ENCODE assay signal across 8 cellular contexts in the genomic region with DNA sequence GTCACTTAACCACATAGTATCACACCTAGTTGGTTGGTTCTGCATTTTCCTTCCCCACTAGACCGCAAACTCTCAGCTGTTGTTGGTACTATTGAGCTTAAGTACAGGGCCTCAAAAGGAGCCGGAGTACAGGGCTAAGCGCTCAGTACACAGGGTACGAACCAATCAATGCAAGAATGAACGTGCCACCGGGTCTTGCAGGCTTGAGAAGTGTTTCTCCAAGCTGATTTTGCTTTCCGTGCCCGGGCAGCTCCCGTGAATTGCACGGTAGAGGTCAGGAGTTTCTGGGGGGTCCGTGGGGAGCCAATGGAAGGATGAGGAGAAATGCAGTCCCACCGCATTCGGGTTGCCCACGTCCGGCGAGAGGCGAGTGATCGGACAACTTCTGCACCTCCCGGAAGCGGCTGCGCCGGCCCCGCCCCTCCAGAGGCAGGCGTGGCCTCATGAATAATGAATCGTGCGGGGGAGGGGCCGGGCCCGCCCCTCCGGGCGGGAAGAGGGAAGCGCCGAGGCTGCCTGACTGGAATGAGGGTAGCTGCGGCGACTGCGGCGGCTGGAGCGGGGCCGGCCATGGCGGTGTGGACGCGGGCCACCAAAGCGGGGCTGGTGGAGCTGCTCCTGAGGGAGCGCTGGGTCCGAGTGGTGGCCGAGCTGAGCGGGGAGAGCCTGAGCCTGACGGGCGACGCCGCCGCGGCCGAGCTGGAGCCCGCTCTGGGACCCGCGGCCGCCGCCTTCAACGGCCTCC. TPM values are rescaled to one million over a fixed set of nuclear protein-coding genes. Genes with fewer than 3 reads are reported as not detected.
DNase-seq lines count a peak whose midpoint lies in the region; ATAC-seq, FAIRE-seq and TF ChIP-seq lines count a peak whose summit lies in the region.

A gene (plus strand): TSS at position 523 of the 745 bp plus-strand sequence. CDS start 3 bp downstream, at position 526.

- H3K36me3 ChIP-seq in psoas muscle (ENCODE audit: insufficient read depth in 1 of 2, low read depth in 1 of 2) (no peaks in the 10 kb centered on the region), uterus (no peaks in the 10 kb centered on the region)

- no peak; the same call in none of the 2 replicates for TF ChIP-seq POLR2A in GM12891 (IDR thresholded peaks at IDR 0.05; ENCODE audit: low read depth, low read length)
- TF ChIP-seq POLR2A in uterus (IDR thresholded peaks at IDR 0.05): peak; percentile 96 to 98

- peak; percentile 74 for DNase-seq in GM12891 (ENCODE audit: insufficient read length, low spot score)
- DNase-seq in NCI-H128 (lab: John Stamatoyannopoulos, UW; ENCODE audit: unreplicated experiment): peak; percentile 48
- DNase-seq in left ventricle myocardium superior: peak; percentile 97
- peak; percentile 93 to 96 for DNase-seq in psoas muscle
- peak; percentile 92 for DNase-seq in uterus

- H3K4me3 Mint-ChIP-seq in T-helper 1 cell treated with Interleukin-12 subunit alpha and Interleukin-12 subunit beta and Interleukin-4 antibody, amounts not matched to agents 30 μg/mL and 1 μg/mL, for 36 hours: peak within 1 kb of the TSS; percentile 96

- peaks cover 35% of the 10 kb centered on the region for H3K4me1 Mint-ChIP-seq in T-helper 1 cell treated with Interleukin-12 subunit alpha and Interleukin-12 subunit beta and Interleukin-4 antibody, amounts not matched to agents 30 μg/mL and 1 μg/mL, for 36 hours (ENCODE audit: low read depth)

- FAIRE-seq in GM12891 (lab: Jason Lieb, UNC): peak; percentile 92

- TF ChIP-seq CTCF in psoas muscle (IDR thresholded peaks at IDR 0.05) (no peak), uterus (IDR thresholded peaks at IDR 0.05) (no peak)

- H3K27me3 Mint-ChIP-seq in T-helper 1 cell treated with Interleukin-12 subunit alpha and Interleukin-12 subunit beta and Interleukin-4 antibody, amounts not matched to agents 30 μg/mL and 1 μg/mL, for 36 hours (ENCODE audit: low read depth): no peaks in the 10 kb centered on the region

- H3K9me3 ChIP-seq in psoas muscle (no peaks in the 10 kb centered on the region), uterus (no peaks in the 10 kb centered on the region)

- H3K27me3 ChIP-seq in psoas muscle (ENCODE audit: insufficient read depth in 3 of 3, low read length in 2 of 3) (no peaks in the 10 kb centered on the region), uterus (no peaks in the 10 kb centered on the region)

- peak within 1 kb of the TSS; percentile 66 for H3K27ac ChIP-seq in angular gyrus (ENCODE audit: low read depth, low read length)
- peak within 1 kb of the TSS; percentile 80 for H3K27ac ChIP-seq in psoas muscle
- H3K27ac ChIP-seq in uterus: peak within 1 kb of the TSS; percentile 89 to 95

- H3K4me1 ChIP-seq in psoas muscle (peaks cover 26% of the 10 kb centered on the region), uterus (peaks cover 0 to 5% of the 10 kb centered on the region in 2 donors)

- H3K4me3 ChIP-seq in psoas muscle: peak within 1 kb of the TSS; percentile 82
- peak within 1 kb of the TSS; percentile 67 to 97 for H3K4me3 ChIP-seq in uterus

- WGBS in psoas muscle, 3 donors: 0 to 1% (median 1%) methylated on average over 39 to 59 of the region's 59 CpGs

- H3K36me3 Mint-ChIP-seq in T-helper 1 cell treated with Interleukin-12 subunit alpha and Interleukin-12 subunit beta and Interleukin-4 antibody, amounts not matched to agents 30 μg/mL and 1 μg/mL, for 36 hours (ENCODE audit: low read depth): peaks cover 7% of the 10 kb centered on the region

- no peaks in the 10 kb centered on the region for H3K9me3 Mint-ChIP-seq in T-helper 1 cell treated with Interleukin-12 subunit alpha and Interleukin-12 subunit beta and Interleukin-4 antibody, amounts not matched to agents 30 μg/mL and 1 μg/mL, for 36 hours

- peak within 1 kb of the TSS; percentile 99 for H3K27ac Mint-ChIP-seq in T-helper 1 cell treated with Interleukin-12 subunit alpha and Interleukin-12 subunit beta and Interleukin-4 antibody, amounts not matched to agents 30 μg/mL and 1 μg/mL, for 36 hours

- ATAC-seq in HG02642 (IDR thresholded peaks at IDR 0.05; ENCODE audit: poor library complexity, unreplicated experiment) (peak; percentile 85), left ventricle myocardium superior (peak; percentile 98), psoas muscle (peak; percentile 96 to 97 (median 96))

- intact Hi-C loops in left ventricle myocardium superior (cut with micrococcal nuclease) (no loop called here), psoas muscle (cut with DNase I) (loop anchor here (5.0 to 10.0 kb wide), 2 partner anchors 88 to 100 kb away; no protein-coding TSS in a partner anchor), uterus (cut with DNase I; ENCODE audit: low total_unique reads) (no loop called here)

TF ChIP-seq in GM12891, 5 proteins besides CTCF, POLR2A, EP300 and RAD21:
- TF ChIP-seq SPI1 (IDR thresholded peaks at IDR 0.05; ENCODE audit: low read depth, low read length) (peak; percentile 31), POU2F2 (IDR thresholded peaks at IDR 0.05; ENCODE audit: low read depth, low read length) (peak; percentile 100), TAF1 (IDR thresholded peaks at IDR 0.05; ENCODE audit: low read depth, low read length) (0 out of 2 replicates have a peak, but pooled peaks have one; percentile 47), PAX5 (IDR thresholded peaks at IDR 0.05; ENCODE audit: insufficient read depth, low read length, severe bottlenecking) (no peak)

RNA-seq across cellular contexts. Expression of the gene that starts here (rescaled TPM):
- polyA plus RNA-seq in GM12891 (2012; ENCODE audit: low read depth, missing spikeins): 2.1 TPM
- total RNA-seq in left ventricle myocardium superior (10.4 TPM), psoas muscle (10 to 100 TPM; 12.6 to 19.4 (median 14.7) TPM), uterus (10 to 100 TPM; 28.2 to 88.0 (median 59.5) TPM)
- polyA plus RNA-seq in psoas muscle: 1 to 10 TPM; 2.7 to 8.4 (median 6.5) TPM

Comparison
In these comparisons a context has a peak if more than half of its experiments do, and no peak if none do; other contexts are left out.
1. Peak in every context shown above with its lines: DNase-seq, ATAC-seq, H3K4me3 ChIP-seq and H3K27ac ChIP-seq.
2. intact Hi-C loops: an anchor here in psoas muscle (5.0 to 10.0 kb wide); none called in left ventricle myocardium superior and uterus.